ENCODE assay signal across 8 cellular contexts in the genomic region with DNA sequence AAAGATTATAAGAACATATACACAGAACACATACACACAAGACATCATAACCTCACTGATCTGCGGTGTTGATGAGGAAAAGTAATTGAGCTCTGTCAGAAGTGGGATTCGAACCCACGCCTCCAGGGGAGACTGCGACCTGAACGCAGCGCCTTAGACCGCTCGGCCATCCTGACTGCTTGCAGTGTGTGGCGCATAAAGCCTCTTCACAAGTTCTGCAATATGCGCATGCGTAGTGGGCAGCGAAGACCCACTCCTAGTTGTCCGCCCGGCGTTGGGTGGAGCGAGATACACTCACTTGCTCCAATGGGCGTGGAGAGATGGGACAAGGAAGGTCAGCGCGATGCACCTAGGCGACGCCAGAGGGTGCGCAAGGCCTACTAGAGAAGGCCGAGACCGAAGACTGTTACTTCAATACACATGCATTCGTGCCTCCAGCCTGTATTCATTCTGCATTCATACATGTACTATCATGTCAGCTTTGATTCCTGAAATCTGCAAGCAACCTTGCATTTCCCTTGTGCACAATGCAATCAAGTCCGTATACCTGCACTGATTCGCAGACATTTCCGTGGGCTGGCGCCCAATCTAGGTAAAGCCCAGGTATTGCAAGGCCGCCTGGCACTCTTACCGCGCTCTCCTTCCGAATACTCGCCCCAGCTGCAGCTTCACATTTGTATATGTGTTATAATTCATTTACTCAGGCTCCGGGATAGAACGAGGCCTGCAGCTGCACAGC. TPM values are rescaled to one million over a fixed set of nuclear protein-coding genes. Genes with fewer than 3 reads are reported as not detected.
DNase-seq lines count a peak whose midpoint lies in the region; ATAC-seq and TF ChIP-seq lines count a peak whose summit lies in the region.

No MANE protein-coding gene starts in this region.

- H3K27ac Mint-ChIP-seq in naive B cell, result no peak overlapping the region

- DNase-seq in EH (ENCODE audit: low read depth) (peak; percentile 99), H4 (ENCODE audit: low spot score) (peak; percentile 99), RKO (ENCODE audit: low spot score) (peak; percentile 99), fibroblast of mammary gland (ENCODE audit: low read depth) (peak; percentile 98), naive B cell (peak; percentile 99)
- peak; percentile 99 for DNase-seq in activated T-helper 1 cell treated with anti-CD3 and anti-CD28 coated beads, Interleukin-2, amount 50 U/mL, for 16 hours (ENCODE audit: low read depth in 1 of 2, low spot score in 1 of 2)
- peak; percentile 92 to 97 for DNase-seq in stimulated activated CD8-positive, alpha-beta memory T cell treated with anti-CD3 and anti-CD28 coated beads, Interleukin-7, amount 100 ng/mL, for 48 hours (ENCODE audit: extremely low read depth in 1 of 2, low read depth in 1 of 2)

- ATAC-seq in naive B cell (ENCODE audit: low read depth in 2 of 2), result peak; percentile 79 to 85

- H3K4me3 Mint-ChIP-seq in naive B cell, result no peak overlapping the region

- H3K36me3 Mint-ChIP-seq in naive B cell, result no peaks in the 10 kb centered on the region

- H3K9me3 Mint-ChIP-seq in naive B cell, result no peaks in the 10 kb centered on the region

- peak overlapping the region; percentile 74 for H3K4me3 ChIP-seq in fibroblast of mammary gland (ENCODE audit: control insufficient read depth, low read depth, low read length)

- H3K4me1 Mint-ChIP-seq in naive B cell, result peaks cover 5 to 7% (median 6%) of the 10 kb centered on the region in 3 donors

- H3K27me3 Mint-ChIP-seq in naive B cell, result peaks cover 0 to 16% (median 4%) of the 10 kb centered on the region in 3 donors

- TF ChIP-seq CTCF in LNCAP (IDR thresholded peaks at IDR 0.05) (peak; percentile 96), fibroblast of mammary gland (conservative IDR thresholded peaks at IDR 0.05; ENCODE audit: control insufficient read depth, insufficient read depth, low read depth, low read length) (peak; percentile 99)

RNA-seq across cellular contexts. Expression of gene PLLP, which starts 16.1 kb away (rescaled TPM):
- 0.17 TPM in 1 of 2 replicates, not detected in the other for total RNA-seq in H4 (2014; rRNA removed; shearing (Covaris generic))
- polyA plus RNA-seq in naive B cell (ENCODE audit: low read depth in 6 of 6), result under 1 TPM; 0.14 to 0.68 (median 0.52) TPM

RNA-seq across cellular contexts. Expression of gene ARL2BP, which starts 55.5 kb away (rescaled TPM):
- 98.4 and 100 TPM in 2 replicates for total RNA-seq in H4 (2014; rRNA removed; shearing (Covaris generic))
- 100 to 1,000 TPM; 108 to 236 (median 132) TPM for polyA plus RNA-seq in naive B cell (ENCODE audit: low read depth in 6 of 6)

RNA-seq across cellular contexts. Expression of gene CCL22, which starts 58.0 kb away (rescaled TPM):
- total RNA-seq in H4 (2014; rRNA removed; shearing (Covaris generic)), result not detected in 2 replicates
- polyA plus RNA-seq in naive B cell (ENCODE audit: low read depth in 6 of 6), result not detected

Comparison
In these comparisons a context has a peak if more than half of its experiments do, and no peak if none do; other contexts are left out.
1. Peak in every context shown above with its lines: DNase-seq, ATAC-seq and H3K4me3 ChIP-seq.